ENCODE assay signal across 18 cellular contexts in genomic region chr4:128158894-128159293, GRCh38.
DNase-seq lines count a peak whose midpoint lies in the region; TF ChIP-seq lines count a peak whose summit lies in the region.
"Had no signal": no experiment of that assay in that cellular context is flagged by ENCODE, and none has a peak within 500 bp of the region (broad histone marks: within the 10 kb centered on the region; RNA-seq: fewer than 3 reads in every experiment).

No MANE protein-coding gene starts in this region.

- H2AK5ac ChIP-seq in H9 (ENCODE audit: insufficient read length, low read length), result no peak overlapping the region

- H3K27ac ChIP-seq in H9 (ENCODE audit: insufficient read length, low read depth, low read length), result no peak overlapping the region
- H3K27ac ChIP-seq in WERI-Rb-1, result no peak overlapping the region
- H3K27ac ChIP-seq in A673 (ENCODE audit: low read depth, low read length, poor library complexity, severe bottlenecking), result no peak overlapping the region
- H3K27ac ChIP-seq: 22Rv1, A549, BLaER1 had no signal

- no peak overlapping the region for H3K4me3 ChIP-seq in LNCaP clone FGC (ENCODE audit: low read depth, low read length)
- no peak overlapping the region for H3K4me3 ChIP-seq in WERI-Rb-1 (ENCODE audit: low read depth, low read length)
- no peak overlapping the region for H3K4me3 ChIP-seq in epithelial cell of proximal tubule (ENCODE audit: low read depth, low read length)
- no peak overlapping the region for H3K4me3 ChIP-seq in A673 (ENCODE audit: low read depth, low read length, poor library complexity, severe bottlenecking)
- H3K4me3 ChIP-seq: A549, BLaER1, GM23338 had no signal

- no peak overlapping the region for H3K9ac ChIP-seq in H9 (ENCODE audit: extremely low read depth, insufficient read length, low read length)
- H3K9ac ChIP-seq: BLaER1 had no signal

- H4K91ac ChIP-seq in H9 (ENCODE audit: insufficient read length, low read depth, low read length), result no peak overlapping the region

- H3K9me3 ChIP-seq in H9 (ENCODE audit: control insufficient read depth, low read depth, low read length) (no peaks in the 10 kb centered on the region), WERI-Rb-1 (ENCODE audit: severe bottlenecking) (no peaks in the 10 kb centered on the region), A673 (ENCODE audit: low read depth, low read length, poor library complexity, severe bottlenecking) (peaks cover 6% of the 10 kb centered on the region)

- peak; percentile 26; the same call in 2 of the 3 replicates for TF ChIP-seq CTCF in H9 (conservative IDR thresholded peaks at IDR 0.05)
- TF ChIP-seq CTCF in LNCaP clone FGC (IDR thresholded peaks at IDR 0.05; ENCODE audit: control insufficient read depth, extremely low read depth, insufficient read depth), result 0 out of 2 replicates have a peak, but pooled peaks have one; percentile 2
- 0 out of 2 replicates have a peak, but pooled peaks have one; percentile 10 for TF ChIP-seq CTCF in WERI-Rb-1 (IDR thresholded peaks at IDR 0.05; ENCODE audit: low read depth, low read length)
- peak; percentile 17 for TF ChIP-seq CTCF in epithelial cell of proximal tubule (conservative IDR thresholded peaks at IDR 0.05; ENCODE audit: low read depth, low read length)
- no peak for TF ChIP-seq CTCF in A673 (conservative IDR thresholded peaks at IDR 0.05; ENCODE audit: low read depth, low read length)

- POLR2A ChIA-PET in A673 (lab: Charles Lee; ENCODE audit: low non-redundant PET), result no interaction called here

- peaks cover 3 to 4% of the 10 kb centered on the region in 2 experiments; a peak in 3 of 5 replicates for H3K9me3 Mint-ChIP-seq in H9

- no peak overlapping the region for H2BK20ac ChIP-seq in H9 (ENCODE audit: low read depth, low read length, poor library complexity, severe bottlenecking)

- H3K79me1 ChIP-seq in H9 (ENCODE audit: insufficient read depth, low read depth, low read length, poor library complexity, severe bottlenecking), result no peaks in the 10 kb centered on the region

- no peak overlapping the region for H3K4me2 ChIP-seq in H9 (ENCODE audit: insufficient read depth, insufficient read length, low read length)
- H3K4me2 ChIP-seq: A549, BLaER1, GM23338 had no signal

- H3K4me3 Mint-ChIP-seq in H9, result no peak overlapping the region
- H3K4me3 Mint-ChIP-seq: CD14-positive monocyte; CD4-positive, alpha-beta memory T cell; GM23338; IgD-negative memory B cell had no signal

- no peak overlapping the region for H3K14ac ChIP-seq in H9 (ENCODE audit: insufficient read depth, low read length)

- H2BK5ac ChIP-seq in H9 (ENCODE audit: insufficient read length, low read length), result no peak overlapping the region

- H4K5ac ChIP-seq in H9 (ENCODE audit: insufficient read length, low read depth, low read length), result no peak overlapping the region

- H2BK15ac ChIP-seq in H9 (ENCODE audit: low read depth, low read length), result no peak overlapping the region

- H3T11ph ChIP-seq in H9 (ENCODE audit: low read length), result no peak overlapping the region

- no peak overlapping the region for H2BK12ac ChIP-seq in H9 (ENCODE audit: insufficient read length, low read depth, low read length)

- H3K4ac ChIP-seq in H9 (ENCODE audit: low read depth, low read length), result no peak overlapping the region

- no peaks in the 10 kb centered on the region for H3K23me2 ChIP-seq in H9 (ENCODE audit: insufficient read length, low read depth, low read length, poor library complexity, severe bottlenecking)

- no peak overlapping the region for H3K23ac ChIP-seq in H9 (ENCODE audit: insufficient read length, low read depth, low read length)

- no peak overlapping the region for H2AFZ ChIP-seq in H9 (ENCODE audit: low read length)
- H2AFZ ChIP-seq: GM23338 had no signal

- DNase-seq in H9 (no peak), LNCaP clone FGC (ENCODE audit: low read depth) (no peak), WERI-Rb-1 (no peak), epithelial cell of proximal tubule (ENCODE audit: low read depth) (no peak), A673 (ENCODE audit: low spot score) (no peak)
- no peak for DNase-seq in stimulated activated CD4-positive, alpha-beta T cell treated with anti-CD3 and anti-CD28 coated beads, Interleukin-4, amount 100 ng/mL, for 1 hour
- no peak for DNase-seq in activated CD8-positive, alpha-beta memory T cell treated with anti-CD3 and anti-CD28 coated beads, Interleukin-2, amount 50 U/mL, for 48 hours
- DNase-seq: CD4-positive, alpha-beta memory T cell; DMS153; DMS79; GDM1; H7 had no signal

- no peaks in the 10 kb centered on the region for H4K20me1 ChIP-seq in H9 (ENCODE audit: control insufficient read depth, insufficient read depth, insufficient read length)
- H4K20me1 ChIP-seq: BLaER1 had no signal

- intact Hi-C loops in A673 (cut with micrococcal nuclease; ENCODE audit: unreplicated experiment), result no loop called here

- H3K27me3 Mint-ChIP-seq in H9 (ENCODE audit: low read depth), result no peaks in the 10 kb centered on the region
- H3K27me3 Mint-ChIP-seq: CD4-positive, alpha-beta memory T cell; IgD-negative memory B cell had no signal

- H3K27ac Mint-ChIP-seq in H9, result no peak overlapping the region; a peak in 1 of 7 replicates
- H3K27ac Mint-ChIP-seq: GM23338, IgD-negative memory B cell had no signal

- peaks cover 23 to 28% of the 10 kb centered on the region in 2 experiments for H3K4me1 Mint-ChIP-seq in H9
- H3K4me1 Mint-ChIP-seq: CD4-positive, alpha-beta memory T cell had no signal

- CTCF ChIA-PET in A673 (lab: Charles Lee), result no interaction called here

- H4K8ac ChIP-seq in H9 (replicated peaks; ENCODE audit: insufficient read length, low read depth, low read length), result no peak overlapping the region

- H3K56ac ChIP-seq in H9 (ENCODE audit: insufficient read length, low read depth, low read length), result no peak overlapping the region

- H3K36me3 Mint-ChIP-seq in H9 (ENCODE audit: insufficient read depth in 1 of 3, low read depth in 3 of 3), result peaks cover 13 to 26% (median 17%) of the 10 kb centered on the region in 3 experiments
- H3K36me3 Mint-ChIP-seq: IgD-negative memory B cell had no signal

- WGBS in H9 (ENCODE audit: extremely low coverage, insufficient read length, low lambda C conversion rate), result no CpG with 5 or more reads among the region's 2 CpGs

- H3K18ac ChIP-seq in H9 (ENCODE audit: insufficient read length, low read depth, low read length), result no peak overlapping the region

- H3K79me2 ChIP-seq in H9 (ENCODE audit: insufficient read depth, low read length), result no peaks in the 10 kb centered on the region

- H3K27me3 ChIP-seq in H9 (ENCODE audit: insufficient read depth, low read length), result no peaks in the 10 kb centered on the region
- no peaks in the 10 kb centered on the region for H3K27me3 ChIP-seq in WERI-Rb-1 (ENCODE audit: insufficient read depth, low read depth, severe bottlenecking)
- no peaks in the 10 kb centered on the region for H3K27me3 ChIP-seq in A673 (replicated peaks; ENCODE audit: insufficient read depth, low read depth, low read length, poor library complexity)
- H3K27me3 ChIP-seq: BLaER1 had no signal

- H3K4me1 ChIP-seq in H9 (ENCODE audit: insufficient read depth, low read length) (peaks cover 4% of the 10 kb centered on the region; the same call in 1 of the 2 replicates), A673 (ENCODE audit: insufficient read depth, low read length, poor library complexity, severe bottlenecking) (no peaks in the 10 kb centered on the region)
- H3K4me1 ChIP-seq: BLaER1 had no signal

- no TSS peak for BruUV-seq in A673 (replicated peaks; lab: Mats Ljungman, UMichigan)

- no peak overlapping the region for H2BK120ac ChIP-seq in H9 (ENCODE audit: low read depth, low read length, poor library complexity, severe bottlenecking)

- H3K36me3 ChIP-seq in WERI-Rb-1, result no peaks in the 10 kb centered on the region; the same call in 1 of the 2 replicates
- no peaks in the 10 kb centered on the region for H3K36me3 ChIP-seq in A673 (ENCODE audit: insufficient read depth, low read length, poor library complexity, severe bottlenecking)
